ENCODE assay signal across 1 cellular context in genomic region chr4:38615847-38616246, GRCh38.
TF ChIP-seq lines count a peak whose summit lies in the region.

No MANE protein-coding gene starts in this region.

TF ChIP-seq in HepG2, 621 proteins besides CTCF, POLR2A, EP300 and RAD21 (continued from another document):
- TF ChIP-seq ZBTB40 (IDR thresholded peaks at IDR 0.05): no peak
- TF ChIP-seq ZBTB40 (CRISPR knock-in tag; IDR thresholded peaks at IDR 0.05): no peak
- no peak for TF ChIP-seq SMC3 (IDR thresholded peaks at IDR 0.05; ENCODE audit: low read length)
- no peak for TF ChIP-seq CEBPB (IDR thresholded peaks at IDR 0.05; ENCODE audit: borderline replicate concordance, low read depth, low read length)
- TF ChIP-seq HNRNPH1 (optimal IDR thresholded peaks at IDR 0.05; ENCODE audit: low read depth, low read length): no peak
- no peak for TF ChIP-seq PRDM10 (CRISPR knock-in tag; IDR thresholded peaks at IDR 0.05; ENCODE audit: low read depth)
- TF ChIP-seq MAFG (CRISPR knock-in tag; IDR thresholded peaks at IDR 0.05): no peak
- no peak for TF ChIP-seq GMEB2 (CRISPR knock-in tag; IDR thresholded peaks at IDR 0.05; ENCODE audit: low read depth)
- no peak for TF ChIP-seq ZKSCAN5 (CRISPR knock-in tag; IDR thresholded peaks at IDR 0.05)
- TF ChIP-seq ZBTB21 (CRISPR knock-in tag; IDR thresholded peaks at IDR 0.05): no peak
- TF ChIP-seq IRF9 (CRISPR knock-in tag; IDR thresholded peaks at IDR 0.05; ENCODE audit: borderline replicate concordance): no peak
